21 cellular contexts compared by ENCODE assay signal in the genomic region with DNA sequence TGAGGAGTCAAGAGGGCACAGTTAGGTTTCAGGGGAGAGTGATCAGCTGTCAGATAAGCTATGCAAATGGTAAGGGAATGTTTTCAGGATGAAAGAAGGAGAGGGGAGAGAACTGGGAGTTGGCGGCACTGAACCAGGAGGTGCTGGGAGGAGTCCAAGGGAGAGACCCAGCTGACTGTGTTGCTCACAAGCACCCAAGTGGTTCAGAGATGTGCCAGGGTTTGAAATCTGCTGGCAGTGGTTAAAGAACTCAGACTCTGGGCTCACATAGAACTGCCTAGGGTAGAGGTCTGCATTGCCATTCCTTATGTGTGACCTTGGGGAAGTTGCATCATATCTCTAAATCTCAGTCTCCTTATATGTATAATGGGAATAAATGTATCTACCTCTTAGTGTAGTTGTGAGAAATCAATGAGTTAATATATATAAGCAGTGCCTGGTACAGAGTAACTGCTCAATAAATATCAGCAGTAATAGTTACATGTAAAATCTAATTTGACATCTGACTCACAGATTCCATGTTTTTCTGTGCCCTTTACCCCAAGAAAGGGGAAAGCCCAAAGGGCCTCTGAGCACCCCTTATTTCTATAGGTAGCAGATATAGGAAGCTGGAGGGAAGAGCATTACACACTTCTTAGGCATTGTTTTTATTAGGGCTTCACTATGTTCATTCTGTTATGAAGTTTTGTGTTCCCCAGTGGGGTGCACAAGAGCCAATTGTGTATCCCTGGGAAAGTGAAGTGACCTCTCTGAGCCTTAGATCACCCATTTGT.
DNase-seq lines count a peak whose midpoint lies in the region; ATAC-seq and TF ChIP-seq lines count a peak whose summit lies in the region.
"Had no signal": no experiment of that assay in that cellular context is flagged by ENCODE, and none has a peak within 500 bp of the region (broad histone marks: within the 10 kb centered on the region; RNA-seq: fewer than 3 reads in every experiment).

No MANE protein-coding gene starts in this region.

- no peak overlapping the region for H3K4me2 ChIP-seq in GM23338

- H3K4me3 Mint-ChIP-seq in GM23338 (no peak overlapping the region), endodermal cell (no peak overlapping the region)
- no peak overlapping the region for H3K4me3 Mint-ChIP-seq in stimulated activated memory B cell treated with anti-CD40 and anti-IgM and Interleukin-4, amounts not matched to agents 10 μg/mL and 1 μg/mL and 100 μg/mL, for 72 hours
- H3K4me3 Mint-ChIP-seq: CD4-positive, alpha-beta T cell; dendritic cell treated with granulocyte-macrophage colony-stimulating factor and Interleukin-4, amounts not matched to agents 40 ng/mL and 50 ng/mL, for 4 days had no signal

- peak overlapping the region; percentile 4; the same call in 1 of the 2 replicates for H2AFZ ChIP-seq in GM23338

- no peaks in the 10 kb centered on the region for H3K36me3 Mint-ChIP-seq in GM23338 (ENCODE audit: low read depth)
- H3K36me3 Mint-ChIP-seq in endodermal cell (ENCODE audit: low read depth): no peaks in the 10 kb centered on the region
- H3K36me3 Mint-ChIP-seq in stimulated activated memory B cell treated with anti-CD40 and anti-IgM and Interleukin-4, amounts not matched to agents 10 μg/mL and 1 μg/mL and 100 μg/mL, for 72 hours: no peaks in the 10 kb centered on the region

- H3K27ac Mint-ChIP-seq in GM23338: 0 out of 2 replicates have a peak overlapping the region, but pooled peaks have one; percentile 8
- no peak overlapping the region for H3K27ac Mint-ChIP-seq in endodermal cell
- peak overlapping the region; percentile 79 for H3K27ac Mint-ChIP-seq in stimulated activated memory B cell treated with anti-CD40 and anti-IgM and Interleukin-4, amounts not matched to agents 10 μg/mL and 1 μg/mL and 100 μg/mL, for 72 hours
- H3K27ac Mint-ChIP-seq: CD4-positive, alpha-beta T cell; dendritic cell treated with granulocyte-macrophage colony-stimulating factor and Interleukin-4, amounts not matched to agents 40 ng/mL and 50 ng/mL, for 4 days had no signal

- no peak overlapping the region for H3K27ac ChIP-seq in GM23338 (ENCODE audit: low read depth)
- H3K27ac ChIP-seq in endodermal cell (ENCODE audit: low read depth, low read length): no peak overlapping the region
- H3K27ac ChIP-seq: heart right ventricle, left lung, neutrophil, testis had no signal

- no peaks in the 10 kb centered on the region for H3K79me2 ChIP-seq in GM23338 (replicated peaks; ENCODE audit: insufficient read depth)

- H3K9ac ChIP-seq in endodermal cell (ENCODE audit: extremely low read depth, low read length, poor library complexity, severe bottlenecking): peak overlapping the region; percentile 6

- H3K4me1 ChIP-seq in GM23338 (ENCODE audit: insufficient read depth): peaks cover 63% of the 10 kb centered on the region
- peaks cover 12% of the 10 kb centered on the region for H3K4me1 ChIP-seq in endodermal cell (ENCODE audit: control insufficient read depth, insufficient read depth, low read length)

- H3K4me3 ChIP-seq in GM23338: no peak overlapping the region
- no peak overlapping the region for H3K4me3 ChIP-seq in endodermal cell (ENCODE audit: low read length)
- H3K4me3 ChIP-seq: heart right ventricle, left lung, mucosa of descending colon, testis had no signal

- H3K27me3 ChIP-seq in GM23338 (ENCODE audit: insufficient read depth) (no peaks in the 10 kb centered on the region), endodermal cell (ENCODE audit: control insufficient read depth, insufficient read depth, low read length, poor library complexity, severe bottlenecking) (no peaks in the 10 kb centered on the region)
- H3K27me3 ChIP-seq: heart right ventricle, left lung, neutrophil, testis had no signal

- ATAC-seq in GM23338 (no peak), GM18502 (IDR thresholded peaks at IDR 0.05; ENCODE audit: poor library complexity, unreplicated experiment) (no peak)
- no peak for ATAC-seq in stimulated activated memory B cell treated with anti-CD40 and anti-IgM and Interleukin-4, amounts not matched to agents 10 μg/mL and 1 μg/mL and 100 μg/mL, for 72 hours
- ATAC-seq: heart right ventricle, left lung, mucosa of descending colon, Right ventricle myocardium inferior had no signal

- no peak for DNase-seq in GM23338 (ENCODE audit: low spot score)
- DNase-seq in NCI-H446 treated with DMSO at 0.1 percent for 48 hours (lab: John Stamatoyannopoulos, UW): peak; percentile 56
- DNase-seq in endodermal cell: no peak
- DNase-seq in DMS153 (lab: John Stamatoyannopoulos, UW): no peak
- no peak for DNase-seq in HuH-7 (ENCODE audit: low spot score)
- DNase-seq: amniotic stem cell; CD4-positive, alpha-beta T cell; heart right ventricle; left lung; mucosa of descending colon; NCI-H1105 treated with DMSO at 0.1 percent for 48 hours; NCI-H524 treated with DMSO at 0.1 percent for 48 hours; retina; stimulated activated CD4-positive, alpha-beta T cell treated with anti-CD3 and anti-CD28 coated beads, Interleukin-12 subunit alpha, Interleukin-12 subunit beta, amount 100 ng/mL, for 4 hours; SW 1271; testis had no signal

- H3K27me3 Mint-ChIP-seq in GM23338 (ENCODE audit: insufficient read depth, low read depth, poor library complexity) (peaks cover 12% of the 10 kb centered on the region), endodermal cell (ENCODE audit: insufficient read depth) (peaks cover 1% of the 10 kb centered on the region)
- H3K27me3 Mint-ChIP-seq in stimulated activated memory B cell treated with anti-CD40 and anti-IgM and Interleukin-4, amounts not matched to agents 10 μg/mL and 1 μg/mL and 100 μg/mL, for 72 hours: no peaks in the 10 kb centered on the region
- H3K27me3 Mint-ChIP-seq: CD4-positive, alpha-beta T cell had no signal

- TF ChIP-seq CTCF in GM23338 (conservative IDR thresholded peaks at IDR 0.05; ENCODE audit: low read depth in 2 of 2): no peak
- no peak for TF ChIP-seq CTCF in endodermal cell (conservative IDR thresholded peaks at IDR 0.05)

- H3K9me3 Mint-ChIP-seq in GM23338: no peaks in the 10 kb centered on the region
- no peaks in the 10 kb centered on the region for H3K9me3 Mint-ChIP-seq in endodermal cell
- no peaks in the 10 kb centered on the region for H3K9me3 Mint-ChIP-seq in stimulated activated memory B cell treated with anti-CD40 and anti-IgM and Interleukin-4, amounts not matched to agents 10 μg/mL and 1 μg/mL and 100 μg/mL, for 72 hours
- H3K9me3 Mint-ChIP-seq: CD4-positive, alpha-beta T cell; dendritic cell treated with granulocyte-macrophage colony-stimulating factor and Interleukin-4, amounts not matched to agents 40 ng/mL and 50 ng/mL, for 4 days had no signal

- H3K9me3 ChIP-seq in endodermal cell (ENCODE audit: control insufficient read depth, low read length): no peaks in the 10 kb centered on the region
- H3K9me3 ChIP-seq: heart right ventricle, left lung, mucosa of descending colon, neutrophil, testis had no signal

- H3K4me1 Mint-ChIP-seq in GM23338: peaks cover 62% of the 10 kb centered on the region
- H3K4me1 Mint-ChIP-seq in endodermal cell: peaks cover 56% of the 10 kb centered on the region
- H3K4me1 Mint-ChIP-seq in stimulated activated memory B cell treated with anti-CD40 and anti-IgM and Interleukin-4, amounts not matched to agents 10 μg/mL and 1 μg/mL and 100 μg/mL, for 72 hours: peaks cover 41% of the 10 kb centered on the region

- no peaks in the 10 kb centered on the region for H3F3A ChIP-seq in GM23338 (replicated peaks; ENCODE audit: low read depth)

- no peaks in the 10 kb centered on the region for H3K36me3 ChIP-seq in GM23338 (ENCODE audit: insufficient read depth)
- no peaks in the 10 kb centered on the region for H3K36me3 ChIP-seq in endodermal cell (ENCODE audit: control insufficient read depth, insufficient read depth, low read length)
- H3K36me3 ChIP-seq: heart right ventricle, left lung, neutrophil had no signal

- H4K20me1 ChIP-seq in GM23338 (replicated peaks; ENCODE audit: insufficient read depth): no peaks in the 10 kb centered on the region

- 71 to 92% methylated on average over 1 of the region's 1 CpG for WGBS in endodermal cell (ENCODE audit: insufficient coverage in 1 of 2, insufficient read length in 1 of 2), 2 experiments

- no peaks in the 10 kb centered on the region for H3K9me2 ChIP-seq in GM23338 (ENCODE audit: insufficient read depth)

TF ChIP-seq in GM23338, 12 proteins besides CTCF, POLR2A, EP300 and RAD21 (continues in another document):
- no peak for TF ChIP-seq JUNB (IDR thresholded peaks at IDR 0.05; ENCODE audit: unreplicated experiment)
- no peak for TF ChIP-seq STAT1 (IDR thresholded peaks at IDR 0.05; ENCODE audit: unreplicated experiment)
- no peak for TF ChIP-seq CREB1 (CRISPR knock-in tag; IDR thresholded peaks at IDR 0.05; ENCODE audit: low read depth)
- TF ChIP-seq EZH2 (IDR thresholded peaks at IDR 0.05; ENCODE audit: low read depth, unreplicated experiment): no peak
